ENCODE assay signal across 1 cellular context in genomic region chr9:21070171-21070571, GRCh38.
TF ChIP-seq lines count a peak whose summit lies in the region.

No MANE protein-coding gene starts in this region.

TF ChIP-seq in WTC11, 78 proteins besides CTCF, POLR2A, EP300 and RAD21 (continued from another document):
- no peak for TF ChIP-seq USF2 (CRISPR knock-in tag; IDR thresholded peaks at IDR 0.05)
- TF ChIP-seq NFYB (CRISPR knock-in tag; conservative IDR thresholded peaks at IDR 0.05; ENCODE audit: low read depth) = no peak
- no peak for TF ChIP-seq RELA (CRISPR knock-in tag; IDR thresholded peaks at IDR 0.05; ENCODE audit: borderline replicate concordance)
- no peak for TF ChIP-seq ERG (CRISPR knock-in tag; IDR thresholded peaks at IDR 0.05)
- no peak for TF ChIP-seq OVOL2 (CRISPR knock-in tag; IDR thresholded peaks at IDR 0.05; ENCODE audit: borderline replicate concordance)
